8 cellular contexts compared by ENCODE assay signal in genomic region chr2:172465417-172466334, GRCh38. TPM values are rescaled to one million over a fixed set of nuclear protein-coding genes. Genes with fewer than 3 reads are reported as not detected.
DNase-seq lines count a peak whose midpoint lies in the region; ATAC-seq and TF ChIP-seq lines count a peak whose summit lies in the region.

No MANE protein-coding gene starts in this region.

- H3K27me3 Mint-ChIP-seq in activated CD4-positive, alpha-beta T cell treated with anti-CD3 and anti-CD28 coated beads, Interleukin-2, amount 10 ng/mL, durations not matched to agents 24 days and 14 days, result no peaks in the 10 kb centered on the region

- peak; percentile 94 for TF ChIP-seq CTCF in lung (IDR thresholded peaks at IDR 0.05; ENCODE audit: control extremely low read depth, extremely low read depth)

- no peak overlapping the region for H3K27ac ChIP-seq in lung (ENCODE audit: low read depth in 1 of 2, low read length in 1 of 2)

- 41 to 56% methylated on average over 24 of the region's 24 CpGs for WGBS in lung, 2 donors

- ATAC-seq in HG02852 (IDR thresholded peaks at IDR 0.05; ENCODE audit: unreplicated experiment) (peak; percentile 53), lung (ENCODE audit: insufficient read depth, low FRiP score) (peak; percentile 86), GM21529 (IDR thresholded peaks at IDR 0.05; ENCODE audit: unreplicated experiment) (no peak)

- peaks cover 47% of the 10 kb centered on the region for H3K4me1 Mint-ChIP-seq in activated CD4-positive, alpha-beta T cell treated with anti-CD3 and anti-CD28 coated beads, Interleukin-2, amount 10 ng/mL, durations not matched to agents 24 days and 14 days

- peaks cover 4% of the 10 kb centered on the region for H3K36me3 Mint-ChIP-seq in activated CD4-positive, alpha-beta T cell treated with anti-CD3 and anti-CD28 coated beads, Interleukin-2, amount 10 ng/mL, durations not matched to agents 24 days and 14 days (ENCODE audit: low read depth)

- H3K4me1 ChIP-seq in lung (ENCODE audit: control insufficient read depth in 2 of 2, insufficient read depth in 2 of 2, low read length in 2 of 2), result peaks cover 0 to 14% of the 10 kb centered on the region in 2 donors

- no peaks in the 10 kb centered on the region for H3K9me3 ChIP-seq in lung (ENCODE audit: control insufficient read depth in 2 of 2, insufficient read depth in 1 of 2, low read length in 1 of 2)

- DNase-seq in COR-L47 (lab: John Stamatoyannopoulos, UW) (peak; percentile 86), NCI-H69 (lab: John Stamatoyannopoulos, UW) (peak; percentile 80), dermis blood vessel endothelial cell (peak; percentile 91), lung (ENCODE audit: low spot score) (peak; percentile 72)
- DNase-seq in activated CD4-positive, alpha-beta T cell treated with anti-CD3 and anti-CD28 coated beads, Interleukin-2, amount 10 ng/mL, durations not matched to agents 24 days and 14 days, result peak; percentile 92
- DNase-seq in stimulated activated CD4-positive, alpha-beta T cell treated with anti-CD3 and anti-CD28 coated beads, TNF-alpha, amount 100 ng/mL, for 48 hours (ENCODE audit: low read depth in 3 of 3), result peak; percentile 47 to 55 (median 51)

- no peak overlapping the region for H3K4me3 ChIP-seq in lung

- no peaks in the 10 kb centered on the region for H3K9me3 Mint-ChIP-seq in activated CD4-positive, alpha-beta T cell treated with anti-CD3 and anti-CD28 coated beads, Interleukin-2, amount 10 ng/mL, durations not matched to agents 24 days and 14 days

- H3K27me3 ChIP-seq in lung (ENCODE audit: control insufficient read depth, insufficient read depth), result no peaks in the 10 kb centered on the region

- no peak overlapping the region for H3K4me3 Mint-ChIP-seq in activated CD4-positive, alpha-beta T cell treated with anti-CD3 and anti-CD28 coated beads, Interleukin-2, amount 10 ng/mL, durations not matched to agents 24 days and 14 days

- peaks cover 0 to 3% of the 10 kb centered on the region in 2 donors for H3K36me3 ChIP-seq in lung (ENCODE audit: control insufficient read depth in 2 of 2, insufficient read depth in 2 of 2, low read length in 2 of 2)

- no peak overlapping the region for H3K27ac Mint-ChIP-seq in activated CD4-positive, alpha-beta T cell treated with anti-CD3 and anti-CD28 coated beads, Interleukin-2, amount 10 ng/mL, durations not matched to agents 24 days and 14 days

- intact Hi-C loops in activated CD4-positive, alpha-beta T cell treated with anti-CD3 and anti-CD28 coated beads, Interleukin-2, amount 10 ng/mL, durations not matched to agents 24 days and 14 days (cut with micrococcal nuclease), result loop anchor here (1.0 to 10.0 kb wide), 4 partner anchors 231 to 867 kb away; no protein-coding TSS in a partner anchor

RNA-seq across cellular contexts. Expression of gene ITGA6, which starts 38.3 kb away (rescaled TPM):
- 0.68 and 0.85 TPM in 2 replicates for total RNA-seq in activated CD4-positive, alpha-beta T cell treated with anti-CD3 and anti-CD28 coated beads, Interleukin-2, amount 10 ng/mL, durations not matched to agents 24 days and 14 days
- 338 and 347 TPM in 2 replicates for total RNA-seq in dermis blood vessel endothelial cell
- 100 to 1,000 TPM in 1 of 2 donors, 10 to 100 TPM in 1; 84.7 to 105 TPM for total RNA-seq in lung
- polyA plus RNA-seq in lung, result 10 to 100 TPM; 13.2 to 19.1 TPM

Comparison
In these comparisons a context has a peak if more than half of its experiments do, and no peak if none do; other contexts are left out.
1. RNA of gene ITGA6, which starts 38.3 kb away (total RNA-seq): 338 to 347 TPM in dermis blood vessel endothelial cell and 84.7 to 105 TPM in lung; 0.68 to 0.85 TPM in activated CD4-positive, alpha-beta T cell treated with anti-CD3 and anti-CD28 coated beads, Interleukin-2, amount 10 ng/mL, durations not matched to agents 24 days and 14 days; every median in the first group is over 10 times any median in the second.
2. Peak in every context shown above with its lines, with median percentiles within 50 percentile points of each other: DNase-seq.